In the genomic region with DNA sequence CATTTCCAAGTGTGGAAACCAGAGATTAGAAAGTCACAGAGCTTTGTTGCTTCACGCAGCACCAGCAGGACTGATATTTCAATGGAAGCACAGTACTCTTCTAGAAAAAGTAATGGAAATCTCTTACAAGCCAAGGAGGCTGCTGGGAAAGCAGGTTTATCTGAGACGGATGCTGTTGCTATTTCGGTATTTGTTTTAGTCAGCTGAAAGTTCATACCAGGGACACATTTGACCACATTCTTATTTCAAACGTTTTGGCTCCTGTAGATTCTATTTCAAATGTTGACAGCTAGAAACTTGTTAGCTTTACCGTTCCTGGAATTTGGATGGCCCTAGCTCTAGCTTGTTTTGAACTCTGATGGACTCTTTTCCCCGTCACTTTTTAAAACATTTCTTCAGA, we compare ENCODE assay signal across 1 cellular context.
TF ChIP-seq lines count a peak whose summit lies in the region.

No MANE protein-coding gene starts in this region.

TF ChIP-seq in HepG2, 621 proteins besides CTCF, POLR2A, EP300 and RAD21:
- TF ChIP-seq ZNF644 (CRISPR knock-in tag; IDR thresholded peaks at IDR 0.05; ENCODE audit: low read depth) (no peak), TEAD3 (CRISPR knock-in tag; optimal IDR thresholded peaks at IDR 0.05; ENCODE audit: borderline replicate concordance) (peak; percentile 66), FOXA3 (CRISPR knock-in tag; IDR thresholded peaks at IDR 0.05) (0 out of 2 replicates have a peak, but pooled peaks have one; percentile 16), ZBTB14 (CRISPR knock-in tag; IDR thresholded peaks at IDR 0.05) (no peak), RARA (CRISPR knock-in tag; IDR thresholded peaks at IDR 0.05) (peak; percentile 92), TAF1 (CRISPR knock-in tag; IDR thresholded peaks at IDR 0.05) (no peak), NCOA1 (CRISPR knock-in tag; IDR thresholded peaks at IDR 0.05) (no peak), BCL6 (CRISPR knock-in tag; IDR thresholded peaks at IDR 0.05) (peak; percentile 70), ATRX (CRISPR knock-in tag; IDR thresholded peaks at IDR 0.05; ENCODE audit: borderline replicate concordance) (no peak), SAP130 (CRISPR knock-in tag; IDR thresholded peaks at IDR 0.05; ENCODE audit: low read depth) (peak; percentile 42), TFAP4 (IDR thresholded peaks at IDR 0.05; ENCODE audit: borderline replicate concordance, low read depth) (peak; percentile 86), PAXIP1 (CRISPR knock-in tag; conservative IDR thresholded peaks at IDR 0.05) (0 out of 2 replicates have a peak, but pooled peaks have one; percentile 26), PAX8 (CRISPR knock-in tag; IDR thresholded peaks at IDR 0.05; ENCODE audit: borderline replicate concordance) (no peak), ZSCAN29 (CRISPR knock-in tag; conservative IDR thresholded peaks at IDR 0.05) (no peak), SMARCE1 (IDR thresholded peaks at IDR 0.05; ENCODE audit: borderline replicate concordance) (no peak), ZNF143 (CRISPR knock-in tag; IDR thresholded peaks at IDR 0.05) (no peak), FOXP1 (IDR thresholded peaks at IDR 0.05) (no peak), FOXP1 (CRISPR knock-in tag; IDR thresholded peaks at IDR 0.05) (0 out of 2 replicates have a peak, but pooled peaks have one; percentile 24)
- TF ChIP-seq, protein P1, sequence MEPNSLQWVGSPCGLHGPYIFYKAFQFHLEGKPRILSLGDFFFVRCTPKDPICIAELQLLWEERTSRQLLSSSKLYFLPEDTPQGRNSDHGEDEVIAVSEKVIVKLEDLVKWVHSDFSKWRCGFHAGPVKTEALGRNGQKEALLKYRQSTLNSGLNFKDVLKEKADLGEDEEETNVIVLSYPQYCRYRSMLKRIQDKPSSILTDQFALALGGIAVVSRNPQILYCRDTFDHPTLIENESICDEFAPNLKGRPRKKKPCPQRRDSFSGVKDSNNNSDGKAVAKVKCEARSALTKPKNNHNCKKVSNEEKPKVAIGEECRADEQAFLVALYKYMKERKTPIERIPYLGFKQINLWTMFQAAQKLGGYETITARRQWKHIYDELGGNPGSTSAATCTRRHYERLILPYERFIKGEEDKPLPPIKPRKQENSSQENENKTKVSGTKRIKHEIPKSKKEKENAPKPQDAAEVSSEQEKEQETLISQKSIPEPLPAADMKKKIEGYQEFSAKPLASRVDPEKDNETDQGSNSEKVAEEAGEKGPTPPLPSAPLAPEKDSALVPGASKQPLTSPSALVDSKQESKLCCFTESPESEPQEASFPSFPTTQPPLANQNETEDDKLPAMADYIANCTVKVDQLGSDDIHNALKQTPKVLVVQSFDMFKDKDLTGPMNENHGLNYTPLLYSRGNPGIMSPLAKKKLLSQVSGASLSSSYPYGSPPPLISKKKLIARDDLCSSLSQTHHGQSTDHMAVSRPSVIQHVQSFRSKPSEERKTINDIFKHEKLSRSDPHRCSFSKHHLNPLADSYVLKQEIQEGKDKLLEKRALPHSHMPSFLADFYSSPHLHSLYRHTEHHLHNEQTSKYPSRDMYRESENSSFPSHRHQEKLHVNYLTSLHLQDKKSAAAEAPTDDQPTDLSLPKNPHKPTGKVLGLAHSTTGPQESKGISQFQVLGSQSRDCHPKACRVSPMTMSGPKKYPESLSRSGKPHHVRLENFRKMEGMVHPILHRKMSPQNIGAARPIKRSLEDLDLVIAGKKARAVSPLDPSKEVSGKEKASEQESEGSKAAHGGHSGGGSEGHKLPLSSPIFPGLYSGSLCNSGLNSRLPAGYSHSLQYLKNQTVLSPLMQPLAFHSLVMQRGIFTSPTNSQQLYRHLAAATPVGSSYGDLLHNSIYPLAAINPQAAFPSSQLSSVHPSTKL (CRISPR knock-in tag; IDR thresholded peaks at IDR 0.05): peak; percentile 50; the same call in 1 of the 2 replicates
